In genomic region chr5:10352404-10353240, GRCh38 we compare ENCODE assay signal across 8 cellular contexts. TPM values are rescaled to one million over a fixed set of nuclear protein-coding genes. Genes with fewer than 3 reads are reported as not detected.
DNase-seq lines count a peak whose midpoint lies in the region; ATAC-seq and TF ChIP-seq lines count a peak whose summit lies in the region.

No MANE protein-coding gene starts in this region.

- H3K27ac Mint-ChIP-seq in neural progenitor cell, result peak overlapping the region; percentile 97

- peak overlapping the region; percentile 93 for H3K4me3 Mint-ChIP-seq in neural progenitor cell

- H3K36me3 ChIP-seq in fibroblast of lung (ENCODE audit: control insufficient read depth, insufficient read depth, low read length), result no peaks in the 10 kb centered on the region
- no peaks in the 10 kb centered on the region for H3K36me3 ChIP-seq in neural progenitor cell

- H3K4me1 ChIP-seq in fibroblast of lung (ENCODE audit: control insufficient read depth, extremely low read depth, insufficient read depth, low read length), result peaks cover 8% of the 10 kb centered on the region
- H3K4me1 ChIP-seq in neural progenitor cell, result peaks cover 25% of the 10 kb centered on the region

- no peak for TF ChIP-seq CTCF in AG10803 (conservative IDR thresholded peaks at IDR 0.05; ENCODE audit: low read length)
- no peak for TF ChIP-seq CTCF in fibroblast of lung (conservative IDR thresholded peaks at IDR 0.05 in 1 of 2, IDR thresholded peaks at IDR 0.05 in 1 of 2; ENCODE audit: low read depth in 1 of 2, low read length in 2 of 2)
- no peak for TF ChIP-seq CTCF in neural progenitor cell (IDR thresholded peaks at IDR 0.05)

- H3K9ac ChIP-seq in fibroblast of lung (ENCODE audit: insufficient read depth, low read length) (peak overlapping the region; percentile 95), neural progenitor cell (peak overlapping the region; percentile 94)

- peaks cover 34% of the 10 kb centered on the region for H3F3A ChIP-seq in neural progenitor cell (ENCODE audit: low read depth)

- H3K4me3 ChIP-seq in AG10803 (ENCODE audit: low read length) (peak overlapping the region; percentile 83), fibroblast of lung (replicated peaks in 1 of 4; ENCODE audit: control extremely low read depth in 1 of 4, insufficient read depth in 1 of 4, low read depth in 3 of 4, low read length in 4 of 4) (peak overlapping the region; percentile 80 to 92 (median 86)), neural progenitor cell (peak overlapping the region; percentile 98)

- peaks cover 40% of the 10 kb centered on the region for H3K79me2 ChIP-seq in fibroblast of lung (ENCODE audit: control insufficient read depth, insufficient read depth, low read length)
- H3K79me2 ChIP-seq in neural progenitor cell (ENCODE audit: low read depth), result peaks cover 55% of the 10 kb centered on the region

- H3K27me3 ChIP-seq in fibroblast of lung (ENCODE audit: control insufficient read depth, insufficient read depth, low read length) (no peaks in the 10 kb centered on the region), neural progenitor cell (no peaks in the 10 kb centered on the region)

- peaks cover 3% of the 10 kb centered on the region for H3K27me3 Mint-ChIP-seq in neural progenitor cell (ENCODE audit: insufficient read depth, low read depth)

- no peaks in the 10 kb centered on the region for H3K9me3 ChIP-seq in fibroblast of lung (ENCODE audit: control insufficient read depth, insufficient read depth, low read depth, low read length)
- no peaks in the 10 kb centered on the region for H3K9me3 ChIP-seq in neural progenitor cell (ENCODE audit: low read depth)

- peaks cover 2% of the 10 kb centered on the region for H4K20me1 ChIP-seq in fibroblast of lung (ENCODE audit: control insufficient read depth, extremely low read depth, insufficient read depth, low read length)
- H4K20me1 ChIP-seq in neural progenitor cell (ENCODE audit: low read depth), result peaks cover 33% of the 10 kb centered on the region

- H2AFZ ChIP-seq in fibroblast of lung (ENCODE audit: low read length), result peak overlapping the region; percentile 62
- peak overlapping the region; percentile 75 for H2AFZ ChIP-seq in neural progenitor cell (replicated peaks)

- H3K4me2 ChIP-seq in fibroblast of lung (ENCODE audit: extremely low read depth, insufficient read depth, low read length), result peak overlapping the region; percentile 96
- H3K4me2 ChIP-seq in neural progenitor cell, result peak overlapping the region; percentile 88

- peak overlapping the region; percentile 98 for H3K27ac ChIP-seq in fibroblast of lung (ENCODE audit: insufficient read depth, low read length)
- H3K27ac ChIP-seq in neural progenitor cell, result peak overlapping the region; percentile 99

- H3K9me3 Mint-ChIP-seq in neural progenitor cell, result no peaks in the 10 kb centered on the region

- ATAC-seq in GM21447 (IDR thresholded peaks at IDR 0.05; ENCODE audit: unreplicated experiment) (peak; percentile 8), HG02981 (IDR thresholded peaks at IDR 0.05; ENCODE audit: unreplicated experiment) (no peak)

- H3K4me1 Mint-ChIP-seq in neural progenitor cell, result peaks cover 33% of the 10 kb centered on the region

- DNase-seq in AG10803 (ENCODE audit: low read depth), result no peak
- peak; percentile 64 for DNase-seq in NCI-H146 (lab: John Stamatoyannopoulos, UW)
- DNase-seq in activated CD4-positive, alpha-beta T cell treated with anti-CD3 and anti-CD28 coated beads, Interleukin-2, amount 50 U/mL, for 4 hours, result peak; percentile 20 to 34
- DNase-seq in fibroblast of lung (ENCODE audit: low read depth in 2 of 2), result peak; percentile 56 to 73
- peak; percentile 75 for DNase-seq in neural progenitor cell (ENCODE audit: low spot score)
- DNase-seq in middle frontal gyrus (ENCODE audit: extremely low spot score, low spot score), result no peak

- H3K36me3 Mint-ChIP-seq in neural progenitor cell, result peaks cover 8% of the 10 kb centered on the region

RNA-seq across cellular contexts. Expression of gene MARCHF6, which starts 0.9 kb away (rescaled TPM):
- 48.0 and 67.9 TPM in 2 replicates for total RNA-seq in fibroblast of lung
- 97.6 and 142 TPM in 2 replicates for polyA plus RNA-seq in fibroblast of lung
- polyA plus RNA-seq in fibroblast of lung (2012), result 50.3 and 83.7 TPM in 2 replicates
- polyA minus RNA-seq in fibroblast of lung (ENCODE audit: low replicate concordance), result 159 and 220 TPM in 2 replicates
- 90.2 and 151 TPM in 2 replicates for total RNA-seq in neural progenitor cell (ENCODE audit: low replicate concordance)

RNA-seq across cellular contexts. Expression of gene CMBL, which starts 44.9 kb away (rescaled TPM):
- 14.4 and 20.8 TPM in 2 replicates for total RNA-seq in fibroblast of lung
- polyA plus RNA-seq in fibroblast of lung, result 18.6 and 23.3 TPM in 2 replicates
- 17.6 and 24.9 TPM in 2 replicates for polyA plus RNA-seq in fibroblast of lung (2012)
- polyA minus RNA-seq in fibroblast of lung (ENCODE audit: low replicate concordance), result 8.6 and 50.9 TPM in 2 replicates
- total RNA-seq in neural progenitor cell (ENCODE audit: low replicate concordance), result 11.3 and 11.6 TPM in 2 replicates

Comparison
In these comparisons a context has a peak if more than half of its experiments do, and no peak if none do; other contexts are left out.
1. DNase-seq: peak in NCI-H146 (single experiment), activated CD4-positive, alpha-beta T cell treated with anti-CD3 and anti-CD28 coated beads, Interleukin-2, amount 50 U/mL, for 4 hours (2 of 2), fibroblast of lung (2 of 2) and neural progenitor cell (single experiment); none in AG10803 (single experiment) and middle frontal gyrus (single experiment).
2. Peak in every context shown above with its lines, with median percentiles within 50 percentile points of each other: H3K4me3 ChIP-seq.